In genomic region chr1:20100632-20101355, GRCh38 we compare ENCODE assay signal across 8 cellular contexts. TPM values are rescaled to one million over a fixed set of nuclear protein-coding genes. Genes with fewer than 3 reads are reported as not detected.
A peak's percentile ranks its signal among the peaks of the same experiment; 100 is the strongest.
DNase-seq lines count a peak whose midpoint lies in the region; ATAC-seq and TF ChIP-seq lines count a peak whose summit lies in the region.

No MANE protein-coding gene starts in this region.

- ATAC-seq in activated CD8-positive, alpha-beta memory T cell treated with anti-CD3 and anti-CD28 coated beads, Interleukin-2, amount 10 ng/mL, durations not matched to agents 7 days and 5 days, result peak; percentile 67
- ATAC-seq in GM21619 (IDR thresholded peaks at IDR 0.05; ENCODE audit: unreplicated experiment), result no peak

- DNase-seq in 8988T (peak; percentile 43), GM10266 (ENCODE audit: extremely low spot score) (peak; percentile 59), NCI-H2029 treated with DMSO at 0.1 percent for 48 hours (lab: John Stamatoyannopoulos, UW) (peak; percentile 23), foreskin fibroblast (peak; percentile 18 to 29), osteoblast (ENCODE audit: insufficient read length, low spot score, missing footprints) (peak; percentile 90), putamen (ENCODE audit: low spot score) (no peak)
- peak; percentile 43 for DNase-seq in activated CD8-positive, alpha-beta memory T cell treated with anti-CD3 and anti-CD28 coated beads, Interleukin-2, amount 10 ng/mL, durations not matched to agents 7 days and 5 days

- no peak overlapping the region for H3K27ac Mint-ChIP-seq in activated CD8-positive, alpha-beta memory T cell treated with anti-CD3 and anti-CD28 coated beads, Interleukin-2, amount 10 ng/mL, durations not matched to agents 7 days and 5 days

- peaks cover 12% of the 10 kb centered on the region for H3K27me3 ChIP-seq in osteoblast (ENCODE audit: insufficient read depth, low read length)

- no peak overlapping the region for H3K4me2 ChIP-seq in osteoblast (ENCODE audit: insufficient read depth, low read length)

- no peak overlapping the region for H2AFZ ChIP-seq in osteoblast (ENCODE audit: low read length)

- peaks cover 10% of the 10 kb centered on the region for H3K27me3 Mint-ChIP-seq in activated CD8-positive, alpha-beta memory T cell treated with anti-CD3 and anti-CD28 coated beads, Interleukin-2, amount 10 ng/mL, durations not matched to agents 7 days and 5 days

- peaks cover 5% of the 10 kb centered on the region for H3K4me1 ChIP-seq in osteoblast (ENCODE audit: insufficient read depth, low read length)

- H3K9me3 Mint-ChIP-seq in activated CD8-positive, alpha-beta memory T cell treated with anti-CD3 and anti-CD28 coated beads, Interleukin-2, amount 10 ng/mL, durations not matched to agents 7 days and 5 days (ENCODE audit: low read depth), result no peaks in the 10 kb centered on the region

- no peaks in the 10 kb centered on the region for H3K36me3 ChIP-seq in osteoblast (ENCODE audit: insufficient read depth, low read length)

- H3K4me1 Mint-ChIP-seq in activated CD8-positive, alpha-beta memory T cell treated with anti-CD3 and anti-CD28 coated beads, Interleukin-2, amount 10 ng/mL, durations not matched to agents 7 days and 5 days, result peaks cover 3% of the 10 kb centered on the region

- H3K4me3 ChIP-seq in foreskin fibroblast (ENCODE audit: low read depth in 1 of 2, low read length in 2 of 2) (no peak overlapping the region), osteoblast (ENCODE audit: insufficient read depth, low read length) (no peak overlapping the region)

- no peaks in the 10 kb centered on the region for H3K79me2 ChIP-seq in osteoblast (ENCODE audit: insufficient read depth, low read length)

- H3K27ac ChIP-seq in osteoblast (ENCODE audit: low read depth, low read length), result no peak overlapping the region

- CTCF ChIA-PET in activated CD8-positive, alpha-beta memory T cell treated with anti-CD3 and anti-CD28 coated beads, Interleukin-2, amount 10 ng/mL, durations not matched to agents 7 days and 5 days (lab: Charles Lee), result interaction anchor here (1.0 to 1.4 kb wide), 2 partner anchors 92 to 183 kb away, joined by 3 to 4 read pairs; no protein-coding TSS in a partner anchor

- TF ChIP-seq CTCF in GM10266 (IDR thresholded peaks at IDR 0.05; ENCODE audit: control insufficient read depth, insufficient read depth, low read depth, missing control alignments) (peak; percentile 81), foreskin fibroblast (IDR thresholded peaks at IDR 0.05; ENCODE audit: low read depth, low read length) (peak; percentile 56), osteoblast (IDR thresholded peaks at IDR 0.05; ENCODE audit: extremely low read depth, low read depth, low read length) (peak; percentile 81)

- H4K20me1 ChIP-seq in osteoblast (ENCODE audit: insufficient read depth, low read length), result no peaks in the 10 kb centered on the region

- H3K36me3 Mint-ChIP-seq in activated CD8-positive, alpha-beta memory T cell treated with anti-CD3 and anti-CD28 coated beads, Interleukin-2, amount 10 ng/mL, durations not matched to agents 7 days and 5 days, result no peaks in the 10 kb centered on the region

- H3K4me3 Mint-ChIP-seq in activated CD8-positive, alpha-beta memory T cell treated with anti-CD3 and anti-CD28 coated beads, Interleukin-2, amount 10 ng/mL, durations not matched to agents 7 days and 5 days, result no peak overlapping the region

- H3K9me3 ChIP-seq in osteoblast (ENCODE audit: low read depth, low read length), result no peaks in the 10 kb centered on the region

RNA-seq across cellular contexts. Expression of gene PLA2G2D, which starts 18.5 kb away (rescaled TPM):
- total RNA-seq in activated CD8-positive, alpha-beta memory T cell treated with anti-CD3 and anti-CD28 coated beads, Interleukin-2, amount 10 ng/mL, durations not matched to agents 7 days and 5 days, result not detected
- not detected in 2 replicates for total RNA-seq in osteoblast

RNA-seq across cellular contexts. Expression of gene PLA2G5, which starts 30.8 kb away (rescaled TPM):
- total RNA-seq in activated CD8-positive, alpha-beta memory T cell treated with anti-CD3 and anti-CD28 coated beads, Interleukin-2, amount 10 ng/mL, durations not matched to agents 7 days and 5 days, result not detected
- 1.8 and 2.9 TPM in 2 replicates for total RNA-seq in osteoblast

RNA-seq across cellular contexts. Expression of gene PLA2G2F, which starts 38.3 kb away (rescaled TPM):
- total RNA-seq in activated CD8-positive, alpha-beta memory T cell treated with anti-CD3 and anti-CD28 coated beads, Interleukin-2, amount 10 ng/mL, durations not matched to agents 7 days and 5 days, result not detected
- not detected in 2 replicates for total RNA-seq in osteoblast
